In the genomic region with DNA sequence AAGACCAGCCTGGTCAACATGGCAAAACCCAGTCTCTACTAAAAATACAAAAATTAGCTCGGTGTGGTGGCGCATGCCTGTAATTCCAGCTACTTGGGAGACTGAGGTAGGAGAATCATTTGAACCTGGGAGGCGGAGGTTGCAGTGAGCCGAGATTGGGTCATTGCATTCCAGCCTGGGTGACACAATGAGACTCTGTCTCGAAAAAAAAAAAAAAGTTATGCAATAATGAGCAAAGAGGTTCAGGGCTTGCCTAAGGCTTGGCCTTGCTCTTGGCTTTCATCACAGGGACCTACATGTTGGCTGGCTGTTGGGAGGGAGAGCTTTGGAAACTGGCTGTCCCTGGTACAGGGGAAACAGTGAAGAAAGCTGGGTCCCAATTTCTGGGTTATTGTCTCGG, we compare ENCODE assay signal across 1 cellular context.
A peak's percentile ranks its signal among the peaks of the same experiment; 100 is the strongest.
TF ChIP-seq lines count a peak whose summit lies in the region.

No MANE protein-coding gene starts in this region.

TF ChIP-seq in K562, 482 proteins besides CTCF, POLR2A, EP300 and RAD21:
- peak; percentile 69 for TF ChIP-seq CEBPB (tag; IDR thresholded peaks at IDR 0.05)
- TF ChIP-seq CEBPG (CRISPR knock-in tag; IDR thresholded peaks at IDR 0.05) = peak; percentile 36; the same call in 1 of the 2 replicates
- peak; percentile 65 to 69 for TF ChIP-seq CEBPG (tag; conservative IDR thresholded peaks at IDR 0.05 in 1 of 2, IDR thresholded peaks at IDR 0.05 in 1 of 2)
